Comparison of ENCODE assay signal across 8 cellular contexts in the genomic region with DNA sequence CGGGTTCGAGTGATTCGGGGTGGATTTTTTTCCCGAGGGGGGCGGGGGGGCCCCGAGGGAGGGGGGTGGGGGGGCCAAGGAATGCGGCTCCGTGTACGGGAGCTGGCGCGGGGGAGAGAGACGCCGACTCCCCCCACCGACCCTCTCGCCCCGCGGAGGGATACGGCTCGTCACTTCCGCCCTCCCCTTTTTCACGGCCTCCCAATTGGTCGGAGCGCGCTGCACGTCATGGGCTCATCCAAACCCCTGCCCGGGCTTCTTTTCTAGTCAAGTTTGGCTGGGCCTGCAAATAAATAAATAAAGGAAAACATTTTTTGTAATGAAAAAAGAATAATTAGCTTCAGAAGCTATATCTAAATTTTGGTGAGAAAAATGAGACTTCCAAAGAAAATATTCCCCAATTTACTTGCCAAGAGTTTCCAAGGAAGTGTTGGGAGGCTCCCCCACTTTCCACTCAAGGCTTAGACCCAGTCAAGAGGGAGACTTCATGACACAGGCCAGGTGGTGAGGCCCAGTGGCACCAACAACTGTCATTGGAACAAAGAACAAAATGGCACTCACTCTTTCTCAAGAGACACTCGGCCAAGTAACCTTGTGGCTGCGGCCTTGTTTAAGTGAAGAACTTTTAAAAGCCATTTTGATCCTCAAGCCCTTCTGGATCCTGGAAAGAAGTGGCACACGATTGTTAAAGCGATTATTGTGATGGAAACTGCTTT. TPM values are rescaled to one million over a fixed set of nuclear protein-coding genes. Genes with fewer than 3 reads are reported as not detected.
DNase-seq lines count a peak whose midpoint lies in the region; ATAC-seq and TF ChIP-seq lines count a peak whose summit lies in the region.

A gene with protein sequence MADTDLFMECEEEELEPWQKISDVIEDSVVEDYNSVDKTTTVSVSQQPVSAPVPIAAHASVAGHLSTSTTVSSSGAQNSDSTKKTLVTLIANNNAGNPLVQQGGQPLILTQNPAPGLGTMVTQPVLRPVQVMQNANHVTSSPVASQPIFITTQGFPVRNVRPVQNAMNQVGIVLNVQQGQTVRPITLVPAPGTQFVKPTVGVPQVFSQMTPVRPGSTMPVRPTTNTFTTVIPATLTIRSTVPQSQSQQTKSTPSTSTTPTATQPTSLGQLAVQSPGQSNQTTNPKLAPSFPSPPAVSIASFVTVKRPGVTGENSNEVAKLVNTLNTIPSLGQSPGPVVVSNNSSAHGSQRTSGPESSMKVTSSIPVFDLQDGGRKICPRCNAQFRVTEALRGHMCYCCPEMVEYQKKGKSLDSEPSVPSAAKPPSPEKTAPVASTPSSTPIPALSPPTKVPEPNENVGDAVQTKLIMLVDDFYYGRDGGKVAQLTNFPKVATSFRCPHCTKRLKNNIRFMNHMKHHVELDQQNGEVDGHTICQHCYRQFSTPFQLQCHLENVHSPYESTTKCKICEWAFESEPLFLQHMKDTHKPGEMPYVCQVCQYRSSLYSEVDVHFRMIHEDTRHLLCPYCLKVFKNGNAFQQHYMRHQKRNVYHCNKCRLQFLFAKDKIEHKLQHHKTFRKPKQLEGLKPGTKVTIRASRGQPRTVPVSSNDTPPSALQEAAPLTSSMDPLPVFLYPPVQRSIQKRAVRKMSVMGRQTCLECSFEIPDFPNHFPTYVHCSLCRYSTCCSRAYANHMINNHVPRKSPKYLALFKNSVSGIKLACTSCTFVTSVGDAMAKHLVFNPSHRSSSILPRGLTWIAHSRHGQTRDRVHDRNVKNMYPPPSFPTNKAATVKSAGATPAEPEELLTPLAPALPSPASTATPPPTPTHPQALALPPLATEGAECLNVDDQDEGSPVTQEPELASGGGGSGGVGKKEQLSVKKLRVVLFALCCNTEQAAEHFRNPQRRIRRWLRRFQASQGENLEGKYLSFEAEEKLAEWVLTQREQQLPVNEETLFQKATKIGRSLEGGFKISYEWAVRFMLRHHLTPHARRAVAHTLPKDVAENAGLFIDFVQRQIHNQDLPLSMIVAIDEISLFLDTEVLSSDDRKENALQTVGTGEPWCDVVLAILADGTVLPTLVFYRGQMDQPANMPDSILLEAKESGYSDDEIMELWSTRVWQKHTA (N-terminal part only) (minus strand): TSS at position 164 of the 716 bp plus-strand sequence. CDS start 17,290 bp downstream, outside the sequence.

- BruUV-seq in PC-9 (replicated peaks; lab: Mats Ljungman, UMichigan): TSS peak; percentile 90

- no peak for TF ChIP-seq CTCF in PC-9 (conservative IDR thresholded peaks at IDR 0.05)
- TF ChIP-seq CTCF in mucosa of descending colon (IDR thresholded peaks at IDR 0.05): no peak

- intact Hi-C loops in PC-9 (cut with micrococcal nuclease; ENCODE audit: unreplicated experiment): loop anchor here (1.0 kb wide), 3 partner anchors 14 to 81 kb away; a partner anchor contains a TSS
- intact Hi-C loops in mucosa of descending colon (cut with DNase I, micrococcal nuclease): no loop called here

- H3K4me1 ChIP-seq in PC-9 (replicated peaks; ENCODE audit: insufficient read depth): peaks cover 17% of the 10 kb centered on the region
- peaks cover 6% of the 10 kb centered on the region for H3K4me1 ChIP-seq in mucosa of descending colon (ENCODE audit: low read depth)

- peaks cover 38% of the 10 kb centered on the region for H3K79me2 ChIP-seq in PC-9 (ENCODE audit: low read depth)

- no peaks in the 10 kb centered on the region; the same call in 1 of the 2 replicates for H4K20me1 ChIP-seq in PC-9 (ENCODE audit: insufficient read depth)

- CTCF ChIA-PET in PC-9 (lab: Charles Lee): no interaction called here

- POLR2A ChIA-PET in PC-9 (lab: Charles Lee; ENCODE audit: unreplicated experiment): interaction anchor here (0.6 to 0.7 kb wide), 4 partner anchors 35 to 84 kb away, joined by 3 to 7 read pairs (median 4); no protein-coding TSS in a partner anchor

- H3K27ac ChIP-seq in PC-9: peak within 1 kb of the TSS; percentile 72
- peak within 1 kb of the TSS; percentile 86 for H3K27ac ChIP-seq in epithelial cell of prostate

- in situ Hi-C loops in KBM-7 (cut with MboI; ENCODE audit: low pct_unique_long_range_greater_than_20kb, low sequenced_read_pairs): no loop called here

- H3K36me3 ChIP-seq in PC-9 (ENCODE audit: low read depth) (no peaks in the 10 kb centered on the region), mucosa of descending colon (ENCODE audit: low read depth) (no peaks in the 10 kb centered on the region)

- H3K4me2 ChIP-seq in PC-9: peak within 1 kb of the TSS; percentile 75

- no peaks in the 10 kb centered on the region for H3K9me3 ChIP-seq in PC-9 (ENCODE audit: insufficient read depth, low read depth)
- H3K9me3 ChIP-seq in mucosa of descending colon: no peaks in the 10 kb centered on the region

- peak; percentile 93 for DNase-seq in COLO829 (ENCODE audit: low spot score)
- peak; percentile 94 for DNase-seq in KBM-7
- DNase-seq in PC-9: peak; percentile 79 to 90
- peak; percentile 89 for DNase-seq in activated T-cell treated with anti-CD3 and anti-CD28 coated beads for 48 hours (ENCODE audit: low read depth)
- peak; percentile 78 for DNase-seq in epithelial cell of prostate (ENCODE audit: low read depth, low spot score)
- peak; percentile 96 to 97 (median 96) for DNase-seq in mucosa of descending colon
- DNase-seq in stimulated activated CD8-positive, alpha-beta memory T cell treated with anti-CD3 and anti-CD28 coated beads, Interleukin-4, amount 100 ng/mL, for 1 hour (ENCODE audit: low read depth in 2 of 2, low spot score in 1 of 2): peak; percentile 86 to 91

- no peaks in the 10 kb centered on the region for H3K27me3 ChIP-seq in PC-9 (ENCODE audit: insufficient read depth, low read depth)

- ATAC-seq in GM21526 (IDR thresholded peaks at IDR 0.05; ENCODE audit: low FRiP score, unreplicated experiment): peak; percentile 53
- peak; percentile 95 for ATAC-seq in mucosa of descending colon

- H3K4me3 ChIP-seq in PC-9 (peak within 1 kb of the TSS; percentile 80), mucosa of descending colon (peak within 1 kb of the TSS; percentile 61)

- no peaks in the 10 kb centered on the region for H3K9me2 ChIP-seq in PC-9 (ENCODE audit: insufficient read depth)

- H2AFZ ChIP-seq in PC-9: peak within 1 kb of the TSS; percentile 75

- H3F3A ChIP-seq in PC-9 (ENCODE audit: insufficient read depth, low read depth): peaks cover 34% of the 10 kb centered on the region

RNA-seq across cellular contexts. Expression of the gene that starts here (rescaled TPM):
- 63.3 and 71.0 TPM in 2 replicates for total RNA-seq in PC-9 (2021)
- 100 to 1,000 TPM in 1 of 3 donors, 10 to 100 TPM in 2; 60.4 to 106 (median 77.7) TPM for total RNA-seq in mucosa of descending colon

Comparison
In these comparisons a context has a peak if more than half of its experiments do, and no peak if none do; other contexts are left out.
1. Peak in every context shown above with its lines: DNase-seq, ATAC-seq, H3K4me3 ChIP-seq and H3K27ac ChIP-seq.